8 cellular contexts compared by ENCODE assay signal in genomic region chr1:66351474-66351873, GRCh38.
DNase-seq lines count a peak whose midpoint lies in the region; ATAC-seq, FAIRE-seq and TF ChIP-seq lines count a peak whose summit lies in the region.

No MANE protein-coding gene starts in this region.

- TF ChIP-seq CTCF in cardiac fibroblast (IDR thresholded peaks at IDR 0.05; ENCODE audit: low read depth, low read length) (no peak), spleen (IDR thresholded peaks at IDR 0.05 in 8 of 11, conservative IDR thresholded peaks at IDR 0.05 in 3 of 11) (no peak)

- H3K4me3 Mint-ChIP-seq in T-helper 2 cell treated with Interferon-gamma antibody and Interleukin-4, amounts not matched to agents 5 μg/mL and 100 μg/mL, for 36 hours: peak overlapping the region; percentile 57

- no peak for TF ChIP-seq POLR2A in spleen (IDR thresholded peaks at IDR 0.05)

- FAIRE-seq in HTR-8/SVneo (lab: Jason Lieb, UNC): no peak

- intact Hi-C loops in spleen (cut with DNase I; ENCODE audit: low total_unique reads): no loop called here

- peaks cover 6% of the 10 kb centered on the region for H3K27me3 Mint-ChIP-seq in T-helper 2 cell treated with Interferon-gamma antibody and Interleukin-4, amounts not matched to agents 5 μg/mL and 100 μg/mL, for 36 hours (ENCODE audit: low read depth)

- H3K27ac Mint-ChIP-seq in T-helper 2 cell treated with Interferon-gamma antibody and Interleukin-4, amounts not matched to agents 5 μg/mL and 100 μg/mL, for 36 hours: peak overlapping the region; percentile 53

- ATAC-seq in HG03103 (IDR thresholded peaks at IDR 0.05; ENCODE audit: low read depth, unreplicated experiment): peak; percentile 32

- no peak overlapping the region for H3K4me3 ChIP-seq in cardiac fibroblast (replicated peaks in 1 of 2; ENCODE audit: low read depth in 2 of 2, low read length in 2 of 2)
- H3K4me3 ChIP-seq in spleen: peak overlapping the region in 1 of 8 donors; percentile 1

- H3K27me3 ChIP-seq in spleen (replicated peaks in 1 of 7): no peaks in the 10 kb centered on the region

- peaks cover 26% of the 10 kb centered on the region for H3K36me3 Mint-ChIP-seq in T-helper 2 cell treated with Interferon-gamma antibody and Interleukin-4, amounts not matched to agents 5 μg/mL and 100 μg/mL, for 36 hours (ENCODE audit: low read depth)

- H3K4me1 ChIP-seq in spleen: peaks cover 33 to 100% (median 87%) of the 10 kb centered on the region in 6 donors

- H3K27ac ChIP-seq in spleen: peak overlapping the region in 7 of 8 donors; percentile 24 to 85 (median 70)

- no peaks in the 10 kb centered on the region for H3K9me3 ChIP-seq in spleen

- no peak for DNase-seq in T-helper 2 cell treated with Interferon-gamma antibody and Interleukin-4, amounts not matched to agents 5 μg/mL and 100 μg/mL, for 36 hours (ENCODE audit: low spot score)
- DNase-seq in T-helper 2 cell (no peak), cardiac fibroblast (ENCODE audit: low read depth in 2 of 2) (peak; percentile 64 to 69), spleen (no peak), inferior parietal cortex (ENCODE audit: extremely low spot score) (no peak), SHP77 (lab: John Stamatoyannopoulos, UW) (no peak), HTR-8/SVneo (ENCODE audit: insufficient read length, low spot score) (no peak)

- peaks cover 0 to 15% (median 5%) of the 10 kb centered on the region in 6 donors for H3K36me3 ChIP-seq in spleen

- H3K4me1 Mint-ChIP-seq in T-helper 2 cell treated with Interferon-gamma antibody and Interleukin-4, amounts not matched to agents 5 μg/mL and 100 μg/mL, for 36 hours (ENCODE audit: low read depth): peaks cover 51% of the 10 kb centered on the region

- no peaks in the 10 kb centered on the region for H3K9me3 Mint-ChIP-seq in T-helper 2 cell treated with Interferon-gamma antibody and Interleukin-4, amounts not matched to agents 5 μg/mL and 100 μg/mL, for 36 hours

Comparison
In these comparisons a context has a peak if more than half of its experiments do, and no peak if none do; other contexts are left out.
1. DNase-seq: peak in cardiac fibroblast (2 of 2); none in T-helper 2 cell treated with Interferon-gamma antibody and Interleukin-4, amounts not matched to agents 5 μg/mL and 100 μg/mL, for 36 hours (single experiment), T-helper 2 cell (0 of 5), spleen (single experiment), inferior parietal cortex (single experiment), SHP77 (0 of 2) and HTR-8/SVneo (single experiment).